ENCODE assay signal across 31 cellular contexts in genomic region chr9:8613346-8613825, GRCh38.
DNase-seq lines count a peak whose midpoint lies in the region; ATAC-seq and TF ChIP-seq lines count a peak whose summit lies in the region.
"Had no signal": no experiment of that assay in that cellular context is flagged by ENCODE, and none has a peak within 500 bp of the region (broad histone marks: within the 10 kb centered on the region; RNA-seq: fewer than 3 reads in every experiment).

No MANE protein-coding gene starts in this region.

- peak overlapping the region; percentile 23; the same call in 1 of the 2 replicates for H3K4me2 ChIP-seq in GM23338
- H3K4me2 ChIP-seq in neural progenitor cell: no peak overlapping the region

- H3K27ac ChIP-seq in GM23338 (ENCODE audit: low read depth) (peak overlapping the region; percentile 24; the same call in 1 of the 2 replicates), ascending aorta (peak overlapping the region; percentile 35 to 52), neural progenitor cell (no peak overlapping the region)
- H3K27ac ChIP-seq: colonic mucosa had no signal

- TF ChIP-seq CTCF in GM23338 (conservative IDR thresholded peaks at IDR 0.05; ENCODE audit: low read depth in 2 of 2) (no peak), ascending aorta (IDR thresholded peaks at IDR 0.05) (no peak), fibroblast of the aortic adventitia (IDR thresholded peaks at IDR 0.05; ENCODE audit: insufficient read depth, low read length) (no peak), neural progenitor cell (IDR thresholded peaks at IDR 0.05) (no peak), mucosa of descending colon (IDR thresholded peaks at IDR 0.05) (no peak)

- H3K9me3 Mint-ChIP-seq in GM23338 (no peaks in the 10 kb centered on the region), neural progenitor cell (no peaks in the 10 kb centered on the region)
- H3K9me3 Mint-ChIP-seq: activated naive CD8-positive, alpha-beta T cell treated with anti-CD3 and anti-CD28 coated beads for 36 hours; natural killer cell; type B pancreatic cell had no signal

- H3K36me3 ChIP-seq in GM23338 (ENCODE audit: insufficient read depth) (no peaks in the 10 kb centered on the region), ascending aorta (no peaks in the 10 kb centered on the region), neural progenitor cell (no peaks in the 10 kb centered on the region), mucosa of descending colon (ENCODE audit: low read depth) (no peaks in the 10 kb centered on the region)
- H3K36me3 ChIP-seq: BE2C, colonic mucosa had no signal

- peaks cover 34% of the 10 kb centered on the region for H3K4me1 Mint-ChIP-seq in GM23338
- H3K4me1 Mint-ChIP-seq in neural progenitor cell: peaks cover 16% of the 10 kb centered on the region
- H3K4me1 Mint-ChIP-seq: activated CD4-positive, alpha-beta T cell treated with anti-CD3 and anti-CD28 coated beads for 36 hours; activated naive CD8-positive, alpha-beta T cell treated with anti-CD3 and anti-CD28 coated beads for 36 hours; CD8-positive, alpha-beta memory T cell; natural killer cell had no signal

- H2AFZ ChIP-seq in GM23338 (no peak overlapping the region), neural progenitor cell (replicated peaks) (no peak overlapping the region)

- H3K4me3 ChIP-seq in GM23338 (no peak overlapping the region), ascending aorta (no peak overlapping the region), fibroblast of the aortic adventitia (ENCODE audit: low read depth, low read length) (no peak overlapping the region), neural progenitor cell (no peak overlapping the region), mucosa of descending colon (no peak overlapping the region)
- H3K4me3 ChIP-seq: colonic mucosa had no signal

- intact Hi-C loops in ascending aorta (cut with DNase I) (loop anchor here (10.0 kb wide), 1 partner anchor 121 kb away; no protein-coding TSS in a partner anchor), mucosa of descending colon (cut with DNase I, micrococcal nuclease) (no loop called here)

- H3K9me3 ChIP-seq in ascending aorta (no peaks in the 10 kb centered on the region), neural progenitor cell (ENCODE audit: low read depth) (no peaks in the 10 kb centered on the region), mucosa of descending colon (no peaks in the 10 kb centered on the region)
- H3K9me3 ChIP-seq: BE2C, colonic mucosa had no signal

- H3K9ac ChIP-seq in neural progenitor cell: no peak overlapping the region

- no peak for ATAC-seq in GM23338
- ATAC-seq in mucosa of descending colon: no peak
- ATAC-seq in GM18909 (IDR thresholded peaks at IDR 0.05; ENCODE audit: poor library complexity, unreplicated experiment): no peak
- ATAC-seq: activated CD4-positive, alpha-beta T cell treated with anti-CD3 and anti-CD28 coated beads for 36 hours; esophagus mucosa; HCT116; left lobe of liver; natural killer cell; PC-3 had no signal

- H3F3A ChIP-seq in GM23338 (replicated peaks; ENCODE audit: low read depth): no peaks in the 10 kb centered on the region
- peaks cover 21% of the 10 kb centered on the region for H3F3A ChIP-seq in neural progenitor cell (ENCODE audit: low read depth)

- no peaks in the 10 kb centered on the region for H3K27me3 ChIP-seq in GM23338 (ENCODE audit: insufficient read depth)
- H3K27me3 ChIP-seq in ascending aorta: no peaks in the 10 kb centered on the region
- no peaks in the 10 kb centered on the region for H3K27me3 ChIP-seq in neural progenitor cell
- H3K27me3 ChIP-seq: BE2C, colonic mucosa had no signal

- H3K36me3 Mint-ChIP-seq in GM23338 (ENCODE audit: low read depth) (no peaks in the 10 kb centered on the region), neural progenitor cell (peaks cover 2% of the 10 kb centered on the region)
- H3K36me3 Mint-ChIP-seq: activated naive CD8-positive, alpha-beta T cell treated with anti-CD3 and anti-CD28 coated beads for 36 hours; CD8-positive, alpha-beta memory T cell; natural killer cell; type B pancreatic cell had no signal

- peaks cover 43% of the 10 kb centered on the region for H3K4me1 ChIP-seq in GM23338 (ENCODE audit: insufficient read depth)
- H3K4me1 ChIP-seq in ascending aorta: peaks cover 0 to 4% of the 10 kb centered on the region in 2 donors
- peaks cover 33% of the 10 kb centered on the region for H3K4me1 ChIP-seq in neural progenitor cell
- no peaks in the 10 kb centered on the region for H3K4me1 ChIP-seq in mucosa of descending colon (ENCODE audit: low read depth)
- H3K4me1 ChIP-seq: BE2C, colonic mucosa had no signal

- no peaks in the 10 kb centered on the region for H3K79me2 ChIP-seq in GM23338 (replicated peaks; ENCODE audit: insufficient read depth)
- H3K79me2 ChIP-seq in neural progenitor cell (ENCODE audit: low read depth): no peaks in the 10 kb centered on the region

- H3K27me3 Mint-ChIP-seq in GM23338 (ENCODE audit: insufficient read depth, low read depth, poor library complexity) (peaks cover 2% of the 10 kb centered on the region), neural progenitor cell (ENCODE audit: insufficient read depth, low read depth) (no peaks in the 10 kb centered on the region)
- H3K27me3 Mint-ChIP-seq: activated naive CD8-positive, alpha-beta T cell treated with anti-CD3 and anti-CD28 coated beads for 36 hours; CD8-positive, alpha-beta memory T cell had no signal

- H3K4me3 Mint-ChIP-seq in GM23338 (no peak overlapping the region), neural progenitor cell (no peak overlapping the region)
- H3K4me3 Mint-ChIP-seq: activated CD4-positive, alpha-beta T cell treated with anti-CD3 and anti-CD28 coated beads for 36 hours; activated naive CD8-positive, alpha-beta T cell treated with anti-CD3 and anti-CD28 coated beads for 36 hours; CD8-positive, alpha-beta memory T cell; natural killer cell; type B pancreatic cell had no signal

- H3K27ac Mint-ChIP-seq in GM23338 (peak overlapping the region; percentile 8; the same call in 1 of the 2 replicates), neural progenitor cell (peak overlapping the region; percentile 27)
- H3K27ac Mint-ChIP-seq: activated CD4-positive, alpha-beta T cell treated with anti-CD3 and anti-CD28 coated beads for 36 hours; activated naive CD8-positive, alpha-beta T cell treated with anti-CD3 and anti-CD28 coated beads for 36 hours; CD8-positive, alpha-beta memory T cell; natural killer cell; type B pancreatic cell had no signal

- H4K20me1 ChIP-seq in GM23338 (replicated peaks; ENCODE audit: insufficient read depth) (no peaks in the 10 kb centered on the region), neural progenitor cell (ENCODE audit: low read depth) (no peaks in the 10 kb centered on the region)

- DNase-seq in GM23338 (ENCODE audit: low spot score) (no peak), ascending aorta (ENCODE audit: low spot score in 2 of 2) (no peak), fibroblast of the aortic adventitia (ENCODE audit: low read depth) (peak; percentile 50), neural progenitor cell (ENCODE audit: low spot score) (no peak), mucosa of descending colon (no peak), Kasumi-1 (lab: John Stamatoyannopoulos, UW) (no peak), NCI-H1105 treated with DMSO at 0.1 percent for 48 hours (lab: John Stamatoyannopoulos, UW) (no peak)
- DNase-seq: ACHN; activated CD4-positive, alpha-beta T cell treated with anti-CD3 and anti-CD28 coated beads for 36 hours; activated effector memory CD4-positive, alpha-beta T cell treated with anti-CD3 and anti-CD28 coated beads, Interleukin-2, amount 50 U/mL, for 16 hours; activated naive CD8-positive, alpha-beta T cell treated with anti-CD3 and anti-CD28 coated beads for 36 hours; activated T-cell treated with anti-CD3 and anti-CD28 coated beads, Interleukin-2, amount 50 U/mL, for 1 hour; BE2C; CD8-positive, alpha-beta memory T cell; colonic mucosa; GF-D8; hippocampal formation; KG1; MM.1S; natural killer cell; NCI-H1417 treated with DMSO at 0.1 percent for 48 hours; NK-92 treated with Interleukin-12 subunit alpha and Interleukin-12 subunit beta, amount 100 ng/mL, for 24 hours; PC-3; SHP77; small intestine; stimulated activated CD4-positive, alpha-beta T cell treated with anti-CD3 and anti-CD28 coated beads, Interleukin-2, amount 100 ng/mL, for 24 hours had no signal

- no peaks in the 10 kb centered on the region for H3K9me2 ChIP-seq in GM23338 (ENCODE audit: insufficient read depth)

TF ChIP-seq in GM23338, 12 proteins besides CTCF, POLR2A, EP300 and RAD21 (continues in another document):
- no peak for TF ChIP-seq CREB1 (CRISPR knock-in tag; IDR thresholded peaks at IDR 0.05; ENCODE audit: low read depth)
- no peak for TF ChIP-seq STAT1 (IDR thresholded peaks at IDR 0.05; ENCODE audit: unreplicated experiment)
